1 cellular context compared by ENCODE assay signal in the genomic region with DNA sequence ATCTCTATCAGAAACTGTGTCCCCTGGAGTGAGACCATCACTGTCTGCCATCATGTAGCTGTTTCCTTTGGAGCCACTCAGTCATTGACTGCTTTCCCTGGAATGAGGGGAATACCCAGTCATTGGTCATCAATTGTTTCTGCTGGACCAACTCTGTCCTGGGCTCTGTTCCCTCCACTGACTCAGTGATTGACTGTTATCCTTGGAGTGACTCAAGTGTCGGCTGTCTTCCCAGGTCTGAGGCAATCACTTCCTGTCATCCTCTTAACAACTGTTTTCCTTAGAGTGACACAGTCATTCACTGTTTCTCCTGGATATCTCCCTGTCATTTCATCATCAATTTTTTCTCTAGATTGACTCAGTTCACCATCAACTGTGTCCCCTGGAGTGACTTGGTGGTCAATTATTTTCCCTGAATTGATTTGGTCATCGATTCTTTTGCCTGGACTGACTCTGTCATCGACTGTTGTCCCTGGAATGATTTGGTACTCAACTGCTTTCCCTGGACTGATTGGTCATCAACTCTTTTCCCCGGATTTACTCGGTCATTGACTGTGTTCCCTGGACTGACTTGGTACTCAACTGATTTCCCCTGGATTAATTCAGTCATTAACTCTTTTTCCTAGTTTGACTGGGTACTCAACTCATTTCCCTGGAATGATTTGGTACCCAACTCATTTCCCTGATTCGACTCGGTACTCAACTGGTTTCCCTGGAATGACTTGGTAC.
TF ChIP-seq lines count a peak whose summit lies in the region.

No MANE protein-coding gene starts in this region.

TF ChIP-seq in GM23338, 12 proteins besides CTCF, POLR2A, EP300 and RAD21 (continued from another document):
- no peak for TF ChIP-seq JUNB (IDR thresholded peaks at IDR 0.05; ENCODE audit: unreplicated experiment)
- TF ChIP-seq, protein P1, sequence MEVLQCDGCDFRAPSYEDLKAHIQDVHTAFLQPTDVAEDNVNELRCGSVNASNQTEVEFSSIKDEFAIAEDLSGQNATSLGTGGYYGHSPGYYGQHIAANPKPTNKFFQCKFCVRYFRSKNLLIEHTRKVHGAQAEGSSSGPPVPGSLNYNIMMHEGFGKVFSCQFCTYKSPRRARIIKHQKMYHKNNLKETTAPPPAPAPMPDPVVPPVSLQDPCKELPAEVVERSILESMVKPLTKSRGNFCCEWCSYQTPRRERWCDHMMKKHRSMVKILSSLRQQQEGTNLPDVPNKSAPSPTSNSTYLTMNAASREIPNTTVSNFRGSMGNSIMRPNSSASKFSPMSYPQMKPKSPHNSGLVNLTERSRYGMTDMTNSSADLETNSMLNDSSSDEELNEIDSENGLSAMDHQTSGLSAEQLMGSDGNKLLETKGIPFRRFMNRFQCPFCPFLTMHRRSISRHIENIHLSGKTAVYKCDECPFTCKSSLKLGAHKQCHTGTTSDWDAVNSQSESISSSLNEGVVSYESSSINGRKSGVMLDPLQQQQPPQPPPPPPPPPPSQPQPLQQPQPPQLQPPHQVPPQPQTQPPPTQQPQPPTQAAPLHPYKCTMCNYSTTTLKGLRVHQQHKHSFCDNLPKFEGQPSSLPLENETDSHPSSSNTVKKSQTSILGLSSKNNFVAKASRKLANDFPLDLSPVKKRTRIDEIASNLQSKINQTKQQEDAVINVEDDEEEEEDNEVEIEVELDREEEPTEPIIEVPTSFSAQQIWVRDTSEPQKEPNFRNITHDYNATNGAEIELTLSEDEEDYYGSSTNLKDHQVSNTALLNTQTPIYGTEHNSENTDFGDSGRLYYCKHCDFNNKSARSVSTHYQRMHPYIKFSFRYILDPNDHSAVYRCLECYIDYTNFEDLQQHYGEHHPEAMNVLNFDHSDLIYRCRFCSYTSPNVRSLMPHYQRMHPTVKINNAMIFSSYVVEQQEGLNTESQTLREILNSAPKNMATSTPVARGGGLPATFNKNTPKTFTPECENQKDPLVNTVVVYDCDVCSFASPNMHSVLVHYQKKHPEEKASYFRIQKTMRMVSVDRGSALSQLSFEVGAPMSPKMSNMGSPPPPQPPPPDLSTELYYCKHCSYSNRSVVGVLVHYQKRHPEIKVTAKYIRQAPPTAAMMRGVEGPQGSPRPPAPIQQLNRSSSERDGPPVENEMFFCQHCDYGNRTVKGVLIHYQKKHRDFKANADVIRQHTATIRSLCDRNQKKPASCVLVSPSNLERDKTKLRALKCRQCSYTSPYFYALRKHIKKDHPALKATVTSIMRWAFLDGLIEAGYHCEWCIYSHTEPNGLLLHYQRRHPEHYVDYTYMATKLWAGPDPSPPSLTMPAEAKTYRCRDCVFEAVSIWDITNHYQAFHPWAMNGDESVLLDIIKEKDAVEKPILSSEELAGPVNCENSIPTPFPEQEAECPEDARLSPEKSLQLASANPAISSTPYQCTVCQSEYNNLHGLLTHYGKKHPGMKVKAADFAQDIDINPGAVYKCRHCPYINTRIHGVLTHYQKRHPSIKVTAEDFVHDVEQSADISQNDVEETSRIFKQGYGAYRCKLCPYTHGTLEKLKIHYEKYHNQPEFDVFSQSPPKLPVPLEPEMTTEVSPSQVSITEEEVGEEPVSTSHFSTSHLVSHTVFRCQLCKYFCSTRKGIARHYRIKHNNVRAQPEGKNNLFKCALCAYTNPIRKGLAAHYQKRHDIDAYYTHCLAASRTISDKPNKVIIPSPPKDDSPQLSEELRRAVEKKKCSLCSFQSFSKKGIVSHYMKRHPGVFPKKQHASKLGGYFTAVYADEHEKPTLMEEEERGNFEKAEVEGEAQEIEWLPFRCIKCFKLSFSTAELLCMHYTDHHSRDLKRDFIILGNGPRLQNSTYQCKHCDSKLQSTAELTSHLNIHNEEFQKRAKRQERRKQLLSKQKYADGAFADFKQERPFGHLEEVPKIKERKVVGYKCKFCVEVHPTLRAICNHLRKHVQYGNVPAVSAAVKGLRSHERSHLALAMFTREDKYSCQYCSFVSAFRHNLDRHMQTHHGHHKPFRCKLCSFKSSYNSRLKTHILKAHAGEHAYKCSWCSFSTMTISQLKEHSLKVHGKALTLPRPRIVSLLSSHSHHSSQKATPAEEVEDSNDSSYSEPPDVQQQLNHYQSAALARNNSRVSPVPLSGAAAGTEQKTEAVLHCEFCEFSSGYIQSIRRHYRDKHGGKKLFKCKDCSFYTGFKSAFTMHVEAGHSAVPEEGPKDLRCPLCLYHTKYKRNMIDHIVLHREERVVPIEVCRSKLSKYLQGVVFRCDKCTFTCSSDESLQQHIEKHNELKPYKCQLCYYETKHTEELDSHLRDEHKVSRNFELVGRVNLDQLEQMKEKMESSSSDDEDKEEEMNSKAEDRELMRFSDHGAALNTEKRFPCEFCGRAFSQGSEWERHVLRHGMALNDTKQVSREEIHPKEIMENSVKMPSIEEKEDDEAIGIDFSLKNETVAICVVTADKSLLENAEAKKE (CRISPR knock-in tag; IDR thresholded peaks at IDR 0.05) = no peak
- TF ChIP-seq NANOG (IDR thresholded peaks at IDR 0.05; ENCODE audit: borderline replicate concordance) = no peak
- no peak for TF ChIP-seq POLR2AphosphoS5 (IDR thresholded peaks at IDR 0.05; ENCODE audit: low read depth)
- TF ChIP-seq, protein P2, sequence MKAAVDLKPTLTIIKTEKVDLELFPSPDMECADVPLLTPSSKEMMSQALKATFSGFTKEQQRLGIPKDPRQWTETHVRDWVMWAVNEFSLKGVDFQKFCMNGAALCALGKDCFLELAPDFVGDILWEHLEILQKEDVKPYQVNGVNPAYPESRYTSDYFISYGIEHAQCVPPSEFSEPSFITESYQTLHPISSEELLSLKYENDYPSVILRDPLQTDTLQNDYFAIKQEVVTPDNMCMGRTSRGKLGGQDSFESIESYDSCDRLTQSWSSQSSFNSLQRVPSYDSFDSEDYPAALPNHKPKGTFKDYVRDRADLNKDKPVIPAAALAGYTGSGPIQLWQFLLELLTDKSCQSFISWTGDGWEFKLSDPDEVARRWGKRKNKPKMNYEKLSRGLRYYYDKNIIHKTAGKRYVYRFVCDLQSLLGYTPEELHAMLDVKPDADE (IDR thresholded peaks at IDR 0.05) = no peak
- no peak for TF ChIP-seq EZH2phosphoT487 (IDR thresholded peaks at IDR 0.05; ENCODE audit: unreplicated experiment)
- TF ChIP-seq EZH2 (IDR thresholded peaks at IDR 0.05; ENCODE audit: low read depth, unreplicated experiment) = no peak
